8 cellular contexts compared by ENCODE assay signal in genomic region chrX:118345401-118346257, GRCh38. TPM values are rescaled to one million over a fixed set of nuclear protein-coding genes. Genes with fewer than 3 reads are reported as not detected.
DNase-seq lines count a peak whose midpoint lies in the region; ATAC-seq, FAIRE-seq and TF ChIP-seq lines count a peak whose summit lies in the region.

TSS of gene WDR44 (plus strand) at chrX:118346106. CDS start at chrX:118346504, 398 bp downstream.

- peak within 1 kb of the TSS; percentile 88 for H4K5ac ChIP-seq in IMR-90 (ENCODE audit: low read depth, low read length)

- peak within 1 kb of the TSS; percentile 93 for H3K4me2 ChIP-seq in IMR-90 (ENCODE audit: low read depth, low read length)
- H3K4me2 ChIP-seq in endothelial cell of umbilical vein (ENCODE audit: insufficient read depth, low read length) = peak within 1 kb of the TSS; percentile 99

- H3K9me1 ChIP-seq in IMR-90 (ENCODE audit: insufficient read depth, low read length) = no peaks in the 10 kb centered on the region
- no peaks in the 10 kb centered on the region for H3K9me1 ChIP-seq in endothelial cell of umbilical vein (replicated peaks; ENCODE audit: control insufficient read depth, extremely low read depth, insufficient read depth, low read length)

- H3K23ac ChIP-seq in IMR-90 (ENCODE audit: low read depth, low read length) = peak within 1 kb of the TSS; percentile 84

- peak within 1 kb of the TSS; percentile 70 for H4K91ac ChIP-seq in IMR-90 (ENCODE audit: insufficient read depth, low read depth, low read length)

- dilution Hi-C loops in IMR-90 (cut with HindIII; ENCODE audit: low sequenced_read_pairs, unreplicated experiment) = no loop called here
- dilution Hi-C loops in endothelial cell of umbilical vein (cut with MboI; ENCODE audit: extremely low pct_ligation_motif_present, low sequenced_read_pairs) = no loop called here

- H2AK9ac ChIP-seq in IMR-90 (replicated peaks; ENCODE audit: low read depth, low read length, poor library complexity) = peak within 1 kb of the TSS; percentile 92

- H3K56ac ChIP-seq in IMR-90 (ENCODE audit: extremely low read depth, insufficient read depth, low read length) = peak within 1 kb of the TSS; percentile 85; the same call in 1 of the 2 replicates

- no peak within 1 kb of the TSS for H2BK20ac ChIP-seq in IMR-90 (ENCODE audit: low read depth, low read length)

- CTCF ChIA-PET in IMR-90 (lab: Yijun Ruan, JAX) = no interaction called here
- CTCF ChIA-PET in endothelial cell of umbilical vein (lab: Charles Lee) = interaction anchor here (1.0 kb wide), 1 partner anchor 20 kb away, joined by 3 read pairs; no protein-coding TSS in a partner anchor

- H3K27ac ChIP-seq in IMR-90 (ENCODE audit: insufficient read depth, low read length) = peak within 1 kb of the TSS; percentile 84
- peak within 1 kb of the TSS; percentile 86 for H3K27ac ChIP-seq in endothelial cell of umbilical vein (ENCODE audit: insufficient read depth, low read depth, low read length)

- peak within 1 kb of the TSS; percentile 55 for H2BK120ac ChIP-seq in IMR-90 (ENCODE audit: low read depth, low read length)

- H3K4me1 ChIP-seq in IMR-90 (ENCODE audit: control insufficient read depth, insufficient read depth, low read length) (peaks cover 2% of the 10 kb centered on the region; the same call in 1 of the 2 replicates), endothelial cell of umbilical vein (ENCODE audit: control insufficient read depth, extremely low read depth, insufficient read depth, low read length) (peaks cover 27% of the 10 kb centered on the region)

- H3K18ac ChIP-seq in IMR-90 (ENCODE audit: low read depth, low read length) = peak within 1 kb of the TSS; percentile 82

- TF ChIP-seq CTCF in IMR-90 (conservative IDR thresholded peaks at IDR 0.05; ENCODE audit: low read depth, low read length) = no peak
- no peak for TF ChIP-seq CTCF in endothelial cell of umbilical vein (IDR thresholded peaks at IDR 0.05; ENCODE audit: extremely low read depth in 1 of 2, insufficient read depth in 1 of 2, low read depth in 1 of 2, low read length in 2 of 2)

- peak within 1 kb of the TSS; percentile 90 for H3K14ac ChIP-seq in IMR-90 (replicated peaks; ENCODE audit: low read depth, low read length)

- no peaks in the 10 kb centered on the region; a peak in 2 of 4 replicates for H3K79me1 ChIP-seq in IMR-90 (ENCODE audit: low read depth in 1 of 2, low read length in 2 of 2)

- FAIRE-seq in endothelial cell of umbilical vein (lab: Jason Lieb, UNC) = peak; percentile 97

- peak within 1 kb of the TSS; percentile 93 for H2AFZ ChIP-seq in IMR-90 (replicated peaks; ENCODE audit: low read length, poor library complexity)
- peak within 1 kb of the TSS; percentile 82 for H2AFZ ChIP-seq in endothelial cell of umbilical vein (ENCODE audit: low read depth, low read length)

- BruUV-seq in IMR-90 (replicated peaks; lab: Mats Ljungman, UMichigan) (no TSS peak), endothelial cell of umbilical vein (replicated peaks; lab: Mats Ljungman, UMichigan) (TSS peak; percentile 78)

- peak within 1 kb of the TSS; percentile 82 to 84 for H4K8ac ChIP-seq in IMR-90 (ENCODE audit: low read depth in 2 of 2, low read length in 2 of 2)

- H4K20me1 ChIP-seq in IMR-90 (ENCODE audit: insufficient read depth, low read length) = peaks cover 23% of the 10 kb centered on the region
- H4K20me1 ChIP-seq in endothelial cell of umbilical vein (replicated peaks; ENCODE audit: control insufficient read depth, extremely low read depth, insufficient read depth, low read length) = no peaks in the 10 kb centered on the region

- POLR2A ChIA-PET in IMR-90 (lab: Charles Lee; ENCODE audit: unreplicated experiment) (no interaction called here), endothelial cell of umbilical vein (lab: Charles Lee) (no interaction called here)

- peak within 1 kb of the TSS; percentile 34; the same call in 1 of the 3 replicates for H2BK15ac ChIP-seq in IMR-90 (ENCODE audit: low read depth, low read length)

- TF ChIP-seq RAD21 in IMR-90 (IDR thresholded peaks at IDR 0.05; ENCODE audit: low read length) = no peak

- in situ Hi-C loops in IMR-90 (cut with MboI; ENCODE audit: low sequenced_read_pairs) = no loop called here

- H3K36me3 ChIP-seq in IMR-90 (ENCODE audit: control insufficient read depth, insufficient read depth, low read length) (no peaks in the 10 kb centered on the region), endothelial cell of umbilical vein (ENCODE audit: control insufficient read depth in 2 of 2, extremely low read depth in 1 of 2, insufficient read depth in 2 of 2, low read length in 2 of 2) (no peaks in the 10 kb centered on the region)

- peak; percentile 80 for TF ChIP-seq POLR2A in IMR-90 (IDR thresholded peaks at IDR 0.05; ENCODE audit: low read depth, low read length)
- TF ChIP-seq POLR2A in endothelial cell of umbilical vein (IDR thresholded peaks at IDR 0.05; ENCODE audit: low read depth, low read length) = peak; percentile 78

- H3K79me2 ChIP-seq in endothelial cell of umbilical vein (ENCODE audit: control insufficient read depth, insufficient read depth, low read length) = peaks cover 44% of the 10 kb centered on the region

- ATAC-seq in GM21528 (IDR thresholded peaks at IDR 0.05; ENCODE audit: low FRiP score, unreplicated experiment) (peak; percentile 91), IMR-90 (ENCODE audit: low read depth) (peak; percentile 90)

- intact Hi-C loops in IMR-90 (cut with micrococcal nuclease) = no loop called here
- intact Hi-C loops in endothelial cell of umbilical vein (cut with micrococcal nuclease) = loop anchor here (5.0 kb wide), 1 partner anchor 62 kb away; no protein-coding TSS in a partner anchor

- H2AK5ac ChIP-seq in IMR-90 (ENCODE audit: low read depth, low read length) = peak within 1 kb of the TSS; percentile 13; the same call in 1 of the 2 replicates

- H3K9me3 ChIP-seq in IMR-90 (ENCODE audit: control insufficient read depth, insufficient read depth, low read length) = no peaks in the 10 kb centered on the region
- no peaks in the 10 kb centered on the region for H3K9me3 ChIP-seq in endothelial cell of umbilical vein (replicated peaks; ENCODE audit: control insufficient read depth, insufficient read depth, low read length)

- WGBS in IMR-90 (ENCODE audit: extremely low coverage in 2 of 2, insufficient read length in 1 of 2), 2 experiments = 38% methylated on average over 20 of the region's 62 CpGs; no CpG with 5 or more reads in 1 of the 2 experiments

- DNase-seq in DMS 273 (lab: John Stamatoyannopoulos, UW; ENCODE audit: unreplicated experiment) = peak; percentile 98
- peak; percentile 92 for DNase-seq in IMR-90
- DNase-seq in OCI-M1 (lab: John Stamatoyannopoulos, UW) = peak; percentile 97
- peak; percentile 88 for DNase-seq in activated T-cell treated with anti-CD3 and anti-CD28 coated beads for 24 hours (ENCODE audit: low read depth)
- peak; percentile 96 for DNase-seq in endothelial cell of umbilical vein (ENCODE audit: low read depth, low spot score)
- DNase-seq in middle frontal gyrus (ENCODE audit: extremely low spot score, low spot score) = peak; percentile 85
- DNase-seq in stimulated activated CD8-positive, alpha-beta memory T cell treated with anti-CD3 and anti-CD28 coated beads, Interleukin-2, amount 100 ng/mL, for 48 hours (ENCODE audit: low read depth in 2 of 2) = peak; percentile 79 to 86

- peak within 1 kb of the TSS; percentile 83 for H2BK5ac ChIP-seq in IMR-90 (ENCODE audit: low read depth, low read length, poor library complexity, severe bottlenecking)

- peak within 1 kb of the TSS; percentile 91 for H3K4ac ChIP-seq in IMR-90 (ENCODE audit: low read depth, low read length)

- peak within 1 kb of the TSS; percentile 82 for H3K4me3 ChIP-seq in IMR-90 (ENCODE audit: insufficient read depth, low read depth, low read length)
- peak within 1 kb of the TSS; percentile 66 to 98 (median 93) for H3K4me3 ChIP-seq in endothelial cell of umbilical vein (replicated peaks in 1 of 3; ENCODE audit: insufficient read depth in 1 of 3, low read depth in 1 of 3, low read length in 3 of 3)

- peak within 1 kb of the TSS; percentile 97 for H3K9ac ChIP-seq in IMR-90 (ENCODE audit: low read depth, low read length)
- peak within 1 kb of the TSS; percentile 92 for H3K9ac ChIP-seq in endothelial cell of umbilical vein (replicated peaks; ENCODE audit: extremely low read depth, insufficient read depth, low read length)

- H3K27me3 ChIP-seq in IMR-90 (ENCODE audit: control insufficient read depth, insufficient read depth, low read length) (no peaks in the 10 kb centered on the region), endothelial cell of umbilical vein (ENCODE audit: control insufficient read depth in 2 of 2, insufficient read depth in 2 of 2, low read length in 2 of 2) (no peaks in the 10 kb centered on the region)

TF ChIP-seq in IMR-90, 13 proteins besides CTCF, POLR2A, EP300 and RAD21 (continues in another document):
- TF ChIP-seq MAZ (IDR thresholded peaks at IDR 0.05; ENCODE audit: borderline replicate concordance, low read depth, low read length) (peak; percentile 91; the same call in 1 of the 2 replicates), BHLHE40 (IDR thresholded peaks at IDR 0.05; ENCODE audit: low read depth, low read length) (no peak)

TF ChIP-seq in endothelial cell of umbilical vein, 7 proteins besides CTCF, POLR2A, EP300 and RAD21 (continues in another document):
- TF ChIP-seq JUN (IDR thresholded peaks at IDR 0.05; ENCODE audit: borderline replicate concordance, insufficient read depth, insufficient read length, low read depth) (no peak), GATA2 (IDR thresholded peaks at IDR 0.05; ENCODE audit: insufficient read depth, insufficient read length, low read depth, low read length) (no peak), MAX (IDR thresholded peaks at IDR 0.05; ENCODE audit: insufficient read depth, insufficient read length) (no peak), EZH2 (IDR thresholded peaks at IDR 0.05; ENCODE audit: borderline replicate concordance, low read depth, low read length, severe bottlenecking) (no peak), FOS (IDR thresholded peaks at IDR 0.05; ENCODE audit: borderline replicate concordance, insufficient read depth, low read length) (no peak)

RNA-seq across cellular contexts. Expression of gene WDR44, which starts in this region (rescaled TPM):
- total RNA-seq in IMR-90 (2012; rRNA removed) = 11.8 and 18.9 TPM in 2 replicates
- 8.2 and 10.0 TPM in 2 replicates for polyA plus RNA-seq in IMR-90 (2012; rRNA removed)
- polyA plus RNA-seq in IMR-90 (2012; cell fraction: cytosol; rRNA removed) = 1.6 and 2.0 TPM in 2 replicates
- polyA plus RNA-seq in IMR-90 (2012; cell fraction: nucleus; rRNA removed; ENCODE audit: low replicate concordance) = 2.2 and 9.9 TPM in 2 replicates
- total RNA-seq in endothelial cell of umbilical vein = 17.4 and 17.6 TPM in 2 replicates
- polyA plus RNA-seq in endothelial cell of umbilical vein = 5.7 and 6.5 TPM in 2 replicates
- 7.2 and 7.3 TPM in 2 replicates for polyA plus RNA-seq in endothelial cell of umbilical vein (2011; cell fraction: cytosol; rRNA removed)
- 18.1 and 22.1 TPM in 2 replicates for polyA plus RNA-seq in endothelial cell of umbilical vein (2011; cell fraction: nucleus; rRNA removed)
- polyA plus RNA-seq in endothelial cell of umbilical vein (2012) = 13.3 and 15.5 TPM in 2 replicates
- polyA minus RNA-seq in endothelial cell of umbilical vein = 11.9 and 12.9 TPM in 2 replicates
- polyA minus RNA-seq in endothelial cell of umbilical vein (2011; cell fraction: cytosol; rRNA and poly(A)+ RNA removed) = 16.9 TPM
- 32.1 and 35.2 TPM in 2 replicates for polyA minus RNA-seq in endothelial cell of umbilical vein (2011; cell fraction: nucleus; rRNA and poly(A)+ RNA removed)

Comparison
In these comparisons a context has a peak if more than half of its experiments do, and no peak if none do; other contexts are left out.
1. Peak in every context shown above with its lines: DNase-seq, ATAC-seq, H3K4me3 ChIP-seq and H3K27ac ChIP-seq.